Comparison of ENCODE assay signal across 9 cellular contexts in genomic region chr1:171715813-171716251, GRCh38. TPM values are rescaled to one million over a fixed set of nuclear protein-coding genes. Genes with fewer than 3 reads are reported as not detected.
DNase-seq lines count a peak whose midpoint lies in the region; ATAC-seq and TF ChIP-seq lines count a peak whose summit lies in the region.
"Had no signal": no experiment of that assay in that cellular context is flagged by ENCODE, and none has a peak within 500 bp of the region (broad histone marks: within the 10 kb centered on the region; RNA-seq: fewer than 3 reads in every experiment).

No MANE protein-coding gene starts in this region.

- H3K27ac Mint-ChIP-seq in Calu3 (ENCODE audit: unreplicated experiment) = no peak overlapping the region
- H3K27ac Mint-ChIP-seq in stimulated activated naive B cell treated with anti-CD40 and anti-IgM and Interleukin-4, amounts not matched to agents 10 μg/mL and 1 μg/mL and 100 μg/mL, for 72 hours = no peak overlapping the region

- intact Hi-C loops in Calu3 (cut with micrococcal nuclease; ENCODE audit: unreplicated experiment) = loop anchor here (1.0 to 10.0 kb wide), 2 partner anchors 71 to 471 kb away; partner anchors contain the start of gene FMO1

- no peaks in the 10 kb centered on the region for H3K9me3 Mint-ChIP-seq in Calu3 (ENCODE audit: low read depth, unreplicated experiment)
- H3K9me3 Mint-ChIP-seq in stimulated activated naive B cell treated with anti-CD40 and anti-IgM and Interleukin-4, amounts not matched to agents 10 μg/mL and 1 μg/mL and 100 μg/mL, for 72 hours = no peaks in the 10 kb centered on the region

- no peaks in the 10 kb centered on the region for H3K4me1 Mint-ChIP-seq in Calu3 (ENCODE audit: low read depth, unreplicated experiment)
- peaks cover under 1 to 8% of the 10 kb centered on the region in 2 donors for H3K4me1 Mint-ChIP-seq in stimulated activated naive B cell treated with anti-CD40 and anti-IgM and Interleukin-4, amounts not matched to agents 10 μg/mL and 1 μg/mL and 100 μg/mL, for 72 hours

- no peaks in the 10 kb centered on the region for H3K27me3 Mint-ChIP-seq in Calu3 (ENCODE audit: unreplicated experiment)
- H3K27me3 Mint-ChIP-seq in stimulated activated naive B cell treated with anti-CD40 and anti-IgM and Interleukin-4, amounts not matched to agents 10 μg/mL and 1 μg/mL and 100 μg/mL, for 72 hours = no peaks in the 10 kb centered on the region

- CTCF ChIA-PET in Calu3 (lab: Charles Lee) = interaction anchor here (0.6 to 2.2 kb wide), 12 partner anchors 14 to 1446 kb away, joined by 3 to 55 read pairs (median 3); partner anchors contain the start of genes METTL13 and VAMP4

- BruUV-seq in Calu3 (replicated peaks; lab: Mats Ljungman, UMichigan) = no TSS peak

- H3K4me3 Mint-ChIP-seq in Calu3 (ENCODE audit: low read depth, unreplicated experiment) = no peak overlapping the region
- no peak overlapping the region for H3K4me3 Mint-ChIP-seq in stimulated activated naive B cell treated with anti-CD40 and anti-IgM and Interleukin-4, amounts not matched to agents 10 μg/mL and 1 μg/mL and 100 μg/mL, for 72 hours

- no peak for ATAC-seq in stimulated activated naive B cell treated with anti-CD40 and anti-IgM and Interleukin-4, amounts not matched to agents 10 μg/mL and 1 μg/mL and 100 μg/mL, for 72 hours (replicated peaks)
- ATAC-seq in GM18870 (IDR thresholded peaks at IDR 0.05; ENCODE audit: unreplicated experiment) = no peak

- H3K36me3 Mint-ChIP-seq in Calu3 (ENCODE audit: insufficient read depth, unreplicated experiment) = no peaks in the 10 kb centered on the region
- H3K36me3 Mint-ChIP-seq in stimulated activated naive B cell treated with anti-CD40 and anti-IgM and Interleukin-4, amounts not matched to agents 10 μg/mL and 1 μg/mL and 100 μg/mL, for 72 hours = peaks cover 3 to 11% of the 10 kb centered on the region in 2 donors

- DNase-seq in Calu3 (no peak), LoVo (ENCODE audit: low spot score) (peak; percentile 14), cardiac fibroblast (ENCODE audit: low read depth in 2 of 2) (peak; percentile 47 to 55), myocyte (ENCODE audit: low read depth) (peak; percentile 15), SHP77 (lab: John Stamatoyannopoulos, UW) (no peak), NCI-H1092 treated with DMSO at 0.1 percent for 48 hours (lab: John Stamatoyannopoulos, UW) (no peak)
- DNase-seq in stimulated activated naive B cell treated with anti-CD40 and anti-IgM and Interleukin-4, amounts not matched to agents 10 μg/mL and 1 μg/mL and 100 μg/mL, for 72 hours = no peak
- DNase-seq: head of caudate nucleus had no signal

- H3K4me3 ChIP-seq in cardiac fibroblast (replicated peaks in 1 of 2; ENCODE audit: low read depth in 2 of 2, low read length in 2 of 2) = no peak overlapping the region

- TF ChIP-seq CTCF in Calu3 (IDR thresholded peaks at IDR 0.05; ENCODE audit: unreplicated experiment) = peak; percentile 36
- peak; percentile 39 for TF ChIP-seq CTCF in cardiac fibroblast (IDR thresholded peaks at IDR 0.05; ENCODE audit: low read depth, low read length)

RNA-seq across cellular contexts. Expression of gene VAMP4, which starts 26.0 kb away (rescaled TPM):
- total RNA-seq in Calu3 (2022) (7.4 and 7.5 TPM in 2 replicates), myocyte (4.1 and 9.7 TPM in 2 replicates)
- 8.0 TPM for polyA plus RNA-seq in myocyte (2012)

Comparison
In these comparisons a context has a peak if more than half of its experiments do, and no peak if none do; other contexts are left out.
1. DNase-seq: peak in LoVo (single experiment), cardiac fibroblast (2 of 2) and myocyte (single experiment); none in Calu3 (single experiment), SHP77 (0 of 2), NCI-H1092 treated with DMSO at 0.1 percent for 48 hours (single experiment) and stimulated activated naive B cell treated with anti-CD40 and anti-IgM and Interleukin-4, amounts not matched to agents 10 μg/mL and 1 μg/mL and 100 μg/mL, for 72 hours (single experiment).